ENCODE assay signal across 16 cellular contexts in genomic region chr3:20405731-20406130, GRCh38.
DNase-seq lines count a peak whose midpoint lies in the region; ATAC-seq and TF ChIP-seq lines count a peak whose summit lies in the region.
"Had no signal": no experiment of that assay in that cellular context is flagged by ENCODE, and none has a peak within 500 bp of the region (broad histone marks: within the 10 kb centered on the region; RNA-seq: fewer than 3 reads in every experiment).

No MANE protein-coding gene starts in this region.

- no peak overlapping the region for H4K12ac ChIP-seq in trophoblast cell (ENCODE audit: low read depth, low read length)

- H2BK120ac ChIP-seq in trophoblast cell (ENCODE audit: insufficient read depth, low read length, poor library complexity): no peak overlapping the region

- intact Hi-C loops in adrenal gland (cut with DNase I): no loop called here

- no peaks in the 10 kb centered on the region for H3K79me2 ChIP-seq in trophoblast cell (ENCODE audit: control insufficient read depth, insufficient read depth, low read length, poor library complexity)

- H3K4me3 ChIP-seq in epithelial cell of esophagus (ENCODE audit: low read length) (no peak overlapping the region), trophoblast cell (ENCODE audit: low read depth, low read length) (no peak overlapping the region), adrenal gland (no peak overlapping the region)
- H3K4me3 ChIP-seq: ovary, upper lobe of right lung had no signal

- no peak for TF ChIP-seq CTCF in epithelial cell of esophagus (IDR thresholded peaks at IDR 0.05; ENCODE audit: insufficient read depth, low read depth, low read length, missing control alignments)
- no peak for TF ChIP-seq CTCF in adrenal gland (IDR thresholded peaks at IDR 0.05)

- H3K9me3 ChIP-seq in trophoblast cell (ENCODE audit: insufficient read depth, low read depth, low read length) (no peaks in the 10 kb centered on the region), adrenal gland (replicated peaks in 1 of 3) (no peaks in the 10 kb centered on the region)
- H3K9me3 ChIP-seq: ovary, upper lobe of right lung had no signal

- H4K91ac ChIP-seq in trophoblast cell (ENCODE audit: low read depth, low read length): no peak overlapping the region

- no peaks in the 10 kb centered on the region for H3K27me3 ChIP-seq in trophoblast cell (ENCODE audit: insufficient read depth, low read length)
- H3K27me3 ChIP-seq in adrenal gland: no peaks in the 10 kb centered on the region
- H3K27me3 ChIP-seq: ovary, upper lobe of right lung had no signal

- H3K14ac ChIP-seq in trophoblast cell (ENCODE audit: low read length): no peak overlapping the region

- H2AFZ ChIP-seq in trophoblast cell (ENCODE audit: insufficient read depth, low read length, poor library complexity): no peak overlapping the region

- no peaks in the 10 kb centered on the region for H3K79me1 ChIP-seq in trophoblast cell (ENCODE audit: low read length)

- H3K4me1 ChIP-seq in trophoblast cell (ENCODE audit: control insufficient read depth in 1 of 2, insufficient read depth in 2 of 2, low read length in 2 of 2) (peaks cover 0 to 3% of the 10 kb centered on the region in 2 experiments), adrenal gland (replicated peaks in 1 of 2) (no peaks in the 10 kb centered on the region)
- H3K4me1 ChIP-seq: upper lobe of right lung had no signal

- no peaks in the 10 kb centered on the region for H3K36me3 ChIP-seq in trophoblast cell (ENCODE audit: control insufficient read depth in 1 of 2, insufficient read depth in 2 of 2, low read length in 2 of 2)
- H3K36me3 ChIP-seq in adrenal gland (replicated peaks in 1 of 2): no peaks in the 10 kb centered on the region
- H3K36me3 ChIP-seq: ovary, upper lobe of right lung had no signal

- peak; percentile 49 for DNase-seq in EL
- peak; percentile 92 for DNase-seq in NOMO-1 treated with DMSO at 0.1 percent for 48 hours (lab: John Stamatoyannopoulos, UW; ENCODE audit: unreplicated experiment)
- DNase-seq in epithelial cell of esophagus (ENCODE audit: low read depth): peak; percentile 37
- peak; percentile 7 to 50 for DNase-seq in trophoblast cell
- no peak for DNase-seq in NCI-H446 (lab: John Stamatoyannopoulos, UW)
- no peak for DNase-seq in adrenal gland
- no peak for DNase-seq in middle frontal gyrus (ENCODE audit: extremely low spot score, low spot score)
- DNase-seq: activated CD4-positive, alpha-beta T cell treated with anti-CD3 and anti-CD28 coated beads, Interleukin-2, amount 50 U/mL, for 48 hours; activated effector memory CD4-positive, alpha-beta T cell treated with Interleukin-2 at 50 U/mL for 16 hours; central memory CD4-positive, alpha-beta T cell; NCI-H1092 treated with DMSO at 0.1 percent for 48 hours; NCI-H510A; ovary; RPMI8226; upper lobe of right lung had no signal

- no peak for ATAC-seq in HG02970 (IDR thresholded peaks at IDR 0.05; ENCODE audit: low FRiP score, unreplicated experiment)
- ATAC-seq: upper lobe of right lung had no signal

- no peak overlapping the region for H3K27ac ChIP-seq in trophoblast cell (ENCODE audit: low read depth, low read length)
- H3K27ac ChIP-seq in adrenal gland: no peak overlapping the region
- H3K27ac ChIP-seq: ovary, upper lobe of right lung had no signal

- H2BK5ac ChIP-seq in trophoblast cell (ENCODE audit: low read depth, low read length, poor library complexity): no peak overlapping the region

- WGBS in trophoblast cell (ENCODE audit: extremely low coverage, insufficient coverage, insufficient read length): no CpG with 5 or more reads among the region's 4 CpGs
- WGBS in adrenal gland, 4 donors: 53 to 76% (median 69%) methylated on average over 4 of the region's 4 CpGs

- no peak overlapping the region for H3K23ac ChIP-seq in trophoblast cell (ENCODE audit: low read length)

- no peak overlapping the region for H2AK5ac ChIP-seq in trophoblast cell (ENCODE audit: low read length)

- no peak overlapping the region for H3K18ac ChIP-seq in trophoblast cell (ENCODE audit: low read length)

- H3K4me2 ChIP-seq in trophoblast cell (ENCODE audit: low read length): no peak overlapping the region

- no peak overlapping the region for H4K8ac ChIP-seq in trophoblast cell (ENCODE audit: low read depth, low read length)

- H2BK12ac ChIP-seq in trophoblast cell (ENCODE audit: low read length): no peak overlapping the region

- no peak for TF ChIP-seq POLR2A in adrenal gland (IDR thresholded peaks at IDR 0.05)

- no peak overlapping the region for H3K9ac ChIP-seq in trophoblast cell (ENCODE audit: low read length)

- H3K4ac ChIP-seq in trophoblast cell (ENCODE audit: low read depth, low read length): no peak overlapping the region

Comparison
In these comparisons a context has a peak if more than half of its experiments do, and no peak if none do; other contexts are left out.
1. DNase-seq: peak in EL (single experiment), NOMO-1 treated with DMSO at 0.1 percent for 48 hours (single experiment), epithelial cell of esophagus (single experiment) and trophoblast cell (2 of 2); none in NCI-H446 (0 of 2), adrenal gland (0 of 7) and middle frontal gyrus (single experiment).